ENCODE assay signal across 1 cellular context in genomic region chr7:16758634-16759602, GRCh38.
TF ChIP-seq lines count a peak whose summit lies in the region.

No MANE protein-coding gene starts in this region.

TF ChIP-seq in GM23338, 12 proteins besides CTCF, POLR2A, EP300 and RAD21 (continued from another document):
- TF ChIP-seq ZNF462 (CRISPR knock-in tag; IDR thresholded peaks at IDR 0.05) (no peak), POLR2AphosphoS5 (IDR thresholded peaks at IDR 0.05; ENCODE audit: low read depth) (no peak), ETS1 (IDR thresholded peaks at IDR 0.05) (no peak), STAT1 (IDR thresholded peaks at IDR 0.05; ENCODE audit: unreplicated experiment) (no peak)
